Comparison of ENCODE assay signal across 1 cellular context in the genomic region with DNA sequence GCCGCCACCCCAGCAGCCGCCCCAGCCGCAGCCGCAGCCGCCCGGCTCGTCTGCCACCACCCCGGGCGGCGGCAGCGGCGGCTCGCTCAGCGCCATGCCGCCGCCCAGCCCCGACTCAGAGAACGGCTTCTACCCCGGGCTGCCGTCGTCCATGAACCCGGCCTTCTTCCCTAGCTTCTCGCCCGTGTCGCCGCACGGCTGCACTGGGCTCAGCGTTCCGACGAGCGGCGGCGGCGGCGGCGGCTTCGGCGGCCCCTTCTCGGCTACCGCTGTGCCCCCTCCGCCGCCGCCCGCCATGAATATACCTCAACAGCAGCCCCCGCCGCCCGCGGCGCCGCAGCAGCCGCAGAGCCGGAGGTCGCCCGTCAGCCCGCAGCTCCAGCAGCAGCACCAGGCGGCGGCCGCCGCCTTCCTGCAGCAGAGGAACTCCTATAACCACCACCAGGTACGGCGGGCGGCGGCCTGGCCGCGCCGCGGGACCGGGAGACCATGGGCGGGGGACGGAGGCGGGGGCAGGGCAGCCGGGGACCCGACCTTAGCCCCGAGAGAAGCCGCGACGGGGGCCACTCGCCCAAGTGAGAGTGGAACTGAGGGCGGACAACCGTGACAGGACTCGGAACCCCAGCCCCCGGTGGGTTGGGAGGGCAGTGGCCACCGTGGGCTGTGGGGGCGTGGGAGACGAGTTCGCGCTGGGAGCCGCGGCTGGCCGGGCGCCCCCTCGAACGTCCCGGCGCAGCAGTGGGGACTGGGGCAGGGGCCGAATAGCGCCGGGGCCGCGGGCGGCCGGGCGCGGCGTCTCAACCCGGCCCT.
TF ChIP-seq lines count a peak whose summit lies in the region.

No MANE protein-coding gene starts in this region.

TF ChIP-seq in HepG2, 621 proteins besides CTCF, POLR2A, EP300 and RAD21 (continued from another document and continues in another):
- TF ChIP-seq, protein P1, sequence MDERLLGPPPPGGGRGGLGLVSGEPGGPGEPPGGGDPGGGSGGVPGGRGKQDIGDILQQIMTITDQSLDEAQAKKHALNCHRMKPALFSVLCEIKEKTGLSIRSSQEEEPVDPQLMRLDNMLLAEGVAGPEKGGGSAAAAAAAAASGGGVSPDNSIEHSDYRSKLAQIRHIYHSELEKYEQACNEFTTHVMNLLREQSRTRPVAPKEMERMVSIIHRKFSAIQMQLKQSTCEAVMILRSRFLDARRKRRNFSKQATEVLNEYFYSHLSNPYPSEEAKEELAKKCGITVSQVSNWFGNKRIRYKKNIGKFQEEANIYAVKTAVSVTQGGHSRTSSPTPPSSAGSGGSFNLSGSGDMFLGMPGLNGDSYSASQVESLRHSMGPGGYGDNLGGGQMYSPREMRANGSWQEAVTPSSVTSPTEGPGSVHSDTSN (CRISPR knock-in tag; IDR thresholded peaks at IDR 0.05), result no peak
- no peak for TF ChIP-seq ZNF883 (CRISPR knock-in tag; IDR thresholded peaks at IDR 0.05; ENCODE audit: not compliant biosample characterization)
- no peak for TF ChIP-seq ZNF678 (CRISPR knock-in tag; IDR thresholded peaks at IDR 0.05)
- no peak for TF ChIP-seq MZF1 (CRISPR knock-in tag; IDR thresholded peaks at IDR 0.05; ENCODE audit: borderline replicate concordance)
- TF ChIP-seq, protein P2, sequence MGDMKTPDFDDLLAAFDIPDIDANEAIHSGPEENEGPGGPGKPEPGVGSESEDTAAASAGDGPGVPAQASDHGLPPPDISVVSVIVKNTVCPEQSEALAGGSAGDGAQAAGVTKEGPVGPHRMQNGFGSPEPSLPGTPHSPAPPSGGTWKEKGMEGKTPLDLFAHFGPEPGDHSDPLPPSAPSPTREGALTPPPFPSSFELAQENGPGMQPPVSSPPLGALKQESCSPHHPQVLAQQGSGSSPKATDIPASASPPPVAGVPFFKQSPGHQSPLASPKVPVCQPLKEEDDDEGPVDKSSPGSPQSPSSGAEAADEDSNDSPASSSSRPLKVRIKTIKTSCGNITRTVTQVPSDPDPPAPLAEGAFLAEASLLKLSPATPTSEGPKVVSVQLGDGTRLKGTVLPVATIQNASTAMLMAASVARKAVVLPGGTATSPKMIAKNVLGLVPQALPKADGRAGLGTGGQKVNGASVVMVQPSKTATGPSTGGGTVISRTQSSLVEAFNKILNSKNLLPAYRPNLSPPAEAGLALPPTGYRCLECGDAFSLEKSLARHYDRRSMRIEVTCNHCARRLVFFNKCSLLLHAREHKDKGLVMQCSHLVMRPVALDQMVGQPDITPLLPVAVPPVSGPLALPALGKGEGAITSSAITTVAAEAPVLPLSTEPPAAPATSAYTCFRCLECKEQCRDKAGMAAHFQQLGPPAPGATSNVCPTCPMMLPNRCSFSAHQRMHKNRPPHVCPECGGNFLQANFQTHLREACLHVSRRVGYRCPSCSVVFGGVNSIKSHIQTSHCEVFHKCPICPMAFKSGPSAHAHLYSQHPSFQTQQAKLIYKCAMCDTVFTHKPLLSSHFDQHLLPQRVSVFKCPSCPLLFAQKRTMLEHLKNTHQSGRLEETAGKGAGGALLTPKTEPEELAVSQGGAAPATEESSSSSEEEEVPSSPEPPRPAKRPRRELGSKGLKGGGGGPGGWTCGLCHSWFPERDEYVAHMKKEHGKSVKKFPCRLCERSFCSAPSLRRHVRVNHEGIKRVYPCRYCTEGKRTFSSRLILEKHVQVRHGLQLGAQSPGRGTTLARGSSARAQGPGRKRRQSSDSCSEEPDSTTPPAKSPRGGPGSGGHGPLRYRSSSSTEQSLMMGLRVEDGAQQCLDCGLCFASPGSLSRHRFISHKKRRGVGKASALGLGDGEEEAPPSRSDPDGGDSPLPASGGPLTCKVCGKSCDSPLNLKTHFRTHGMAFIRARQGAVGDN (CRISPR knock-in tag; IDR thresholded peaks at IDR 0.05), result peak; percentile 37
- TF ChIP-seq REXO4 (CRISPR knock-in tag; IDR thresholded peaks at IDR 0.05; ENCODE audit: borderline replicate concordance), result no peak
- TF ChIP-seq ZNF3 (CRISPR knock-in tag; IDR thresholded peaks at IDR 0.05), result no peak
- peak; percentile 68; the same call in 1 of the 2 replicates for TF ChIP-seq RBFOX2 (IDR thresholded peaks at IDR 0.05; ENCODE audit: low read depth, low read length)
- no peak for TF ChIP-seq BORCS8-MEF2B (CRISPR knock-in tag; IDR thresholded peaks at IDR 0.05)
- no peak for TF ChIP-seq FOXP1 (IDR thresholded peaks at IDR 0.05)
- TF ChIP-seq FOXP1 (CRISPR knock-in tag; IDR thresholded peaks at IDR 0.05), result no peak
- TF ChIP-seq PHF8 (CRISPR knock-in tag; IDR thresholded peaks at IDR 0.05), result peak; percentile 47; the same call in 1 of the 2 replicates
- TF ChIP-seq, protein P3, sequence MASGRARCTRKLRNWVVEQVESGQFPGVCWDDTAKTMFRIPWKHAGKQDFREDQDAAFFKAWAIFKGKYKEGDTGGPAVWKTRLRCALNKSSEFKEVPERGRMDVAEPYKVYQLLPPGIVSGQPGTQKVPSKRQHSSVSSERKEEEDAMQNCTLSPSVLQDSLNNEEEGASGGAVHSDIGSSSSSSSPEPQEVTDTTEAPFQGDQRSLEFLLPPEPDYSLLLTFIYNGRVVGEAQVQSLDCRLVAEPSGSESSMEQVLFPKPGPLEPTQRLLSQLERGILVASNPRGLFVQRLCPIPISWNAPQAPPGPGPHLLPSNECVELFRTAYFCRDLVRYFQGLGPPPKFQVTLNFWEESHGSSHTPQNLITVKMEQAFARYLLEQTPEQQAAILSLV (CRISPR knock-in tag; IDR thresholded peaks at IDR 0.05; ENCODE audit: borderline replicate concordance), result no peak
- 0 out of 2 replicates have a peak, but pooled peaks have one; percentile 9 for TF ChIP-seq KDM2A (CRISPR knock-in tag; IDR thresholded peaks at IDR 0.05; ENCODE audit: borderline replicate concordance, low read depth)
- TF ChIP-seq ZNF557 (CRISPR knock-in tag; IDR thresholded peaks at IDR 0.05), result no peak
- no peak for TF ChIP-seq ELF3 (CRISPR knock-in tag; IDR thresholded peaks at IDR 0.05)
- TF ChIP-seq DNMT3B (CRISPR knock-in tag; conservative IDR thresholded peaks at IDR 0.05), result no peak
- TF ChIP-seq, protein P4, sequence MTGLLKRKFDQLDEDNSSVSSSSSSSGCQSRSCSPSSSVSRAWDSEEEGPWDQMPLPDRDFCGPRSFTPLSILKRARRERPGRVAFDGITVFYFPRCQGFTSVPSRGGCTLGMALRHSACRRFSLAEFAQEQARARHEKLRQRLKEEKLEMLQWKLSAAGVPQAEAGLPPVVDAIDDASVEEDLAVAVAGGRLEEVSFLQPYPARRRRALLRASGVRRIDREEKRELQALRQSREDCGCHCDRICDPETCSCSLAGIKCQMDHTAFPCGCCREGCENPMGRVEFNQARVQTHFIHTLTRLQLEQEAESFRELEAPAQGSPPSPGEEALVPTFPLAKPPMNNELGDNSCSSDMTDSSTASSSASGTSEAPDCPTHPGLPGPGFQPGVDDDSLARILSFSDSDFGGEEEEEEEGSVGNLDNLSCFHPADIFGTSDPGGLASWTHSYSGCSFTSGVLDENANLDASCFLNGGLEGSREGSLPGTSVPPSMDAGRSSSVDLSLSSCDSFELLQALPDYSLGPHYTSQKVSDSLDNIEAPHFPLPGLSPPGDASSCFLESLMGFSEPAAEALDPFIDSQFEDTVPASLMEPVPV (CRISPR knock-in tag; IDR thresholded peaks at IDR 0.05), result no peak
- TF ChIP-seq, protein P5, sequence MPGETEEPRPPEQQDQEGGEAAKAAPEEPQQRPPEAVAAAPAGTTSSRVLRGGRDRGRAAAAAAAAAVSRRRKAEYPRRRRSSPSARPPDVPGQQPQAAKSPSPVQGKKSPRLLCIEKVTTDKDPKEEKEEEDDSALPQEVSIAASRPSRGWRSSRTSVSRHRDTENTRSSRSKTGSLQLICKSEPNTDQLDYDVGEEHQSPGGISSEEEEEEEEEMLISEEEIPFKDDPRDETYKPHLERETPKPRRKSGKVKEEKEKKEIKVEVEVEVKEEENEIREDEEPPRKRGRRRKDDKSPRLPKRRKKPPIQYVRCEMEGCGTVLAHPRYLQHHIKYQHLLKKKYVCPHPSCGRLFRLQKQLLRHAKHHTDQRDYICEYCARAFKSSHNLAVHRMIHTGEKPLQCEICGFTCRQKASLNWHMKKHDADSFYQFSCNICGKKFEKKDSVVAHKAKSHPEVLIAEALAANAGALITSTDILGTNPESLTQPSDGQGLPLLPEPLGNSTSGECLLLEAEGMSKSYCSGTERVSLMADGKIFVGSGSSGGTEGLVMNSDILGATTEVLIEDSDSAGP (CRISPR knock-in tag; IDR thresholded peaks at IDR 0.05; ENCODE audit: borderline replicate concordance), result no peak
- TF ChIP-seq NFKB2 (CRISPR knock-in tag; IDR thresholded peaks at IDR 0.05; ENCODE audit: borderline replicate concordance), result peak; percentile 26; the same call in 1 of the 2 replicates
- TF ChIP-seq ZNF841 (CRISPR knock-in tag; IDR thresholded peaks at IDR 0.05; ENCODE audit: borderline replicate concordance), result no peak
- no peak for TF ChIP-seq ARID2 (CRISPR knock-in tag; IDR thresholded peaks at IDR 0.05; ENCODE audit: borderline replicate concordance)
- no peak for TF ChIP-seq ZFP90 (CRISPR knock-in tag; IDR thresholded peaks at IDR 0.05; ENCODE audit: borderline replicate concordance)
- peak; percentile 99 for TF ChIP-seq ZNF777 (CRISPR knock-in tag; IDR thresholded peaks at IDR 0.05)
- peak; percentile 52 for TF ChIP-seq YY1 (IDR thresholded peaks at IDR 0.05; ENCODE audit: insufficient read depth, insufficient replicate concordance, low read depth, low read length)
- TF ChIP-seq, protein P6, sequence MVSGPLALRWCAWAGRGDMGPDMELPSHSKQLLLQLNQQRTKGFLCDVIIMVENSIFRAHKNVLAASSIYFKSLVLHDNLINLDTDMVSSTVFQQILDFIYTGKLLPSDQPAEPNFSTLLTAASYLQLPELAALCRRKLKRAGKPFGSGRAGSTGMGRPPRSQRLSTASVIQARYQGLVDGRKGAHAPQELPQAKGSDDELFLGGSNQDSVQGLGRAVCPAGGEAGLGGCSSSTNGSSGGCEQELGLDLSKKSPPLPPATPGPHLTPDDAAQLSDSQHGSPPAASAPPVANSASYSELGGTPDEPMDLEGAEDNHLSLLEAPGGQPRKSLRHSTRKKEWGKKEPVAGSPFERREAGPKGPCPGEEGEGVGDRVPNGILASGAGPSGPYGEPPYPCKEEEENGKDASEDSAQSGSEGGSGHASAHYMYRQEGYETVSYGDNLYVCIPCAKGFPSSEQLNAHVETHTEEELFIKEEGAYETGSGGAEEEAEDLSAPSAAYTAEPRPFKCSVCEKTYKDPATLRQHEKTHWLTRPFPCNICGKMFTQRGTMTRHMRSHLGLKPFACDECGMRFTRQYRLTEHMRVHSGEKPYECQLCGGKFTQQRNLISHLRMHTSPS (CRISPR knock-in tag; IDR thresholded peaks at IDR 0.05; ENCODE audit: low read depth), result no peak
- TF ChIP-seq, protein P7, sequence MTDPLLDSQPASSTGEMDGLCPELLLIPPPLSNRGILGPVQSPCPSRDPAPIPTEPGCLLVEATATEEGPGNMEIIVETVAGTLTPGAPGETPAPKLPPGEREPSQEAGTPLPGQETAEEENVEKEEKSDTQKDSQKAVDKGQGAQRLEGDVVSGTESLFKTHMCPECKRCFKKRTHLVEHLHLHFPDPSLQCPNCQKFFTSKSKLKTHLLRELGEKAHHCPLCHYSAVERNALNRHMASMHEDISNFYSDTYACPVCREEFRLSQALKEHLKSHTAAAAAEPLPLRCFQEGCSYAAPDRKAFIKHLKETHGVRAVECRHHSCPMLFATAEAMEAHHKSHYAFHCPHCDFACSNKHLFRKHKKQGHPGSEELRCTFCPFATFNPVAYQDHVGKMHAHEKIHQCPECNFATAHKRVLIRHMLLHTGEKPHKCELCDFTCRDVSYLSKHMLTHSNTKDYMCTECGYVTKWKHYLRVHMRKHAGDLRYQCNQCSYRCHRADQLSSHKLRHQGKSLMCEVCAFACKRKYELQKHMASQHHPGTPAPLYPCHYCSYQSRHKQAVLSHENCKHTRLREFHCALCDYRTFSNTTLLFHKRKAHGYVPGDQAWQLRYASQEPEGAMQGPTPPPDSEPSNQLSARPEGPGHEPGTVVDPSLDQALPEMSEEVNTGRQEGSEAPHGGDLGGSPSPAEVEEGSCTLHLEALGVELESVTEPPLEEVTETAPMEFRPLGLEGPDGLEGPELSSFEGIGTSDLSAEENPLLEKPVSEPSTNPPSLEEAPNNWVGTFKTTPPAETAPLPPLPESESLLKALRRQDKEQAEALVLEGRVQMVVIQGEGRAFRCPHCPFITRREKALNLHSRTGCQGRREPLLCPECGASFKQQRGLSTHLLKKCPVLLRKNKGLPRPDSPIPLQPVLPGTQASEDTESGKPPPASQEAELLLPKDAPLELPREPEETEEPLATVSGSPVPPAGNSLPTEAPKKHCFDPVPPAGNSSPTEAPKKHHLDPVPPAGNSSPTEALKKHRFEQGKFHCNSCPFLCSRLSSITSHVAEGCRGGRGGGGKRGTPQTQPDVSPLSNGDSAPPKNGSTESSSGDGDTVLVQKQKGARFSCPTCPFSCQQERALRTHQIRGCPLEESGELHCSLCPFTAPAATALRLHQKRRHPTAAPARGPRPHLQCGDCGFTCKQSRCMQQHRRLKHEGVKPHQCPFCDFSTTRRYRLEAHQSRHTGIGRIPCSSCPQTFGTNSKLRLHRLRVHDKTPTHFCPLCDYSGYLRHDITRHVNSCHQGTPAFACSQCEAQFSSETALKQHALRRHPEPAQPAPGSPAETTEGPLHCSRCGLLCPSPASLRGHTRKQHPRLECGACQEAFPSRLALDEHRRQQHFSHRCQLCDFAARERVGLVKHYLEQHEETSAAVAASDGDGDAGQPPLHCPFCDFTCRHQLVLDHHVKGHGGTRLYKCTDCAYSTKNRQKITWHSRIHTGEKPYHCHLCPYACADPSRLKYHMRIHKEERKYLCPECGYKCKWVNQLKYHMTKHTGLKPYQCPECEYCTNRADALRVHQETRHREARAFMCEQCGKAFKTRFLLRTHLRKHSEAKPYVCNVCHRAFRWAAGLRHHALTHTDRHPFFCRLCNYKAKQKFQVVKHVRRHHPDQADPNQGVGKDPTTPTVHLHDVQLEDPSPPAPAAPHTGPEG (CRISPR knock-in tag; IDR thresholded peaks at IDR 0.05), result no peak
- TF ChIP-seq, protein P8, sequence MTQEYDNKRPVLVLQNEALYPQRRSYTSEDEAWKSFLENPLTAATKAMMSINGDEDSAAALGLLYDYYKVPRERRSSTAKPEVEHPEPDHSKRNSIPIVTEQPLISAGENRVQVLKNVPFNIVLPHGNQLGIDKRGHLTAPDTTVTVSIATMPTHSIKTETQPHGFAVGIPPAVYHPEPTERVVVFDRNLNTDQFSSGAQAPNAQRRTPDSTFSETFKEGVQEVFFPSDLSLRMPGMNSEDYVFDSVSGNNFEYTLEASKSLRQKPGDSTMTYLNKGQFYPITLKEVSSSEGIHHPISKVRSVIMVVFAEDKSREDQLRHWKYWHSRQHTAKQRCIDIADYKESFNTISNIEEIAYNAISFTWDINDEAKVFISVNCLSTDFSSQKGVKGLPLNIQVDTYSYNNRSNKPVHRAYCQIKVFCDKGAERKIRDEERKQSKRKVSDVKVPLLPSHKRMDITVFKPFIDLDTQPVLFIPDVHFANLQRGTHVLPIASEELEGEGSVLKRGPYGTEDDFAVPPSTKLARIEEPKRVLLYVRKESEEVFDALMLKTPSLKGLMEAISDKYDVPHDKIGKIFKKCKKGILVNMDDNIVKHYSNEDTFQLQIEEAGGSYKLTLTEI (CRISPR knock-in tag; conservative IDR thresholded peaks at IDR 0.05), result no peak
- TF ChIP-seq FOSL2 (CRISPR knock-in tag; IDR thresholded peaks at IDR 0.05), result no peak
- no peak for TF ChIP-seq ZNF737 (CRISPR knock-in tag; IDR thresholded peaks at IDR 0.05; ENCODE audit: borderline replicate concordance)
- TF ChIP-seq, protein P9, sequence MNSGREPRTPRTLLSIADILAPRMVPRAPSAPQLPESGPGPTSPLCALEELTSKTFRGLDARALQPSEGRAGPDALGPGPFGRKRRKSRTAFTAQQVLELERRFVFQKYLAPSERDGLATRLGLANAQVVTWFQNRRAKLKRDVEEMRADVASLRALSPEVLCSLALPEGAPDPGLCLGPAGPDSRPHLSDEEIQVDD (CRISPR knock-in tag; IDR thresholded peaks at IDR 0.05; ENCODE audit: borderline replicate concordance), result no peak
- no peak for TF ChIP-seq SNAPC2 (CRISPR knock-in tag; IDR thresholded peaks at IDR 0.05)
- no peak for TF ChIP-seq ZNF121 (CRISPR knock-in tag; IDR thresholded peaks at IDR 0.05)
- TF ChIP-seq XRCC5 (optimal IDR thresholded peaks at IDR 0.05; ENCODE audit: low read length), result no peak
- no peak for TF ChIP-seq ZNF605 (CRISPR knock-in tag; IDR thresholded peaks at IDR 0.05)
- TF ChIP-seq HNRNPLL (IDR thresholded peaks at IDR 0.05; ENCODE audit: low read depth, low read length, poor library complexity, severe bottlenecking), result peak; percentile 20
- TF ChIP-seq ATRX (CRISPR knock-in tag; IDR thresholded peaks at IDR 0.05; ENCODE audit: borderline replicate concordance), result no peak
